Comparison of ENCODE assay signal across 1 cellular context in the genomic region with DNA sequence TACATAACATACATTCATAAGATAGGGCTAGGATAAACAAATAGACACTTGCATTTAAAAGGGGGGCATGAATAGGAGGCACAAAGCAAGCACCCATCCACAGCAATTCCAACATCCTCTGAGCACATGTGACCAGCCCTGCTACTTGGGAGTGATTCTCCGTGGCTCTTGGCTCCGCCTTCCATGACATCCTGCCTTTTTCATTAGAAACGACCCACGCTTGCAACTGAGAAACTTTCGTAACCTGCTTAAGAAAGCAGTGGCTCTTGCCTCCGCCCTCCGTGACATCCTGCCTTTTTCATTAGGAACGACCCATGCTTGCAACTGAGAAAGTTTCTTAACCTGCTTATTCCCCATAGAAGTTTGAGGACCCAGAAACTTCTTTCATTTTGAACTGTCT.
TF ChIP-seq lines count a peak whose summit lies in the region.

No MANE protein-coding gene starts in this region.

TF ChIP-seq in WTC11, 78 proteins besides CTCF, POLR2A, EP300 and RAD21 (continued from another document):
- TF ChIP-seq, protein P1, sequence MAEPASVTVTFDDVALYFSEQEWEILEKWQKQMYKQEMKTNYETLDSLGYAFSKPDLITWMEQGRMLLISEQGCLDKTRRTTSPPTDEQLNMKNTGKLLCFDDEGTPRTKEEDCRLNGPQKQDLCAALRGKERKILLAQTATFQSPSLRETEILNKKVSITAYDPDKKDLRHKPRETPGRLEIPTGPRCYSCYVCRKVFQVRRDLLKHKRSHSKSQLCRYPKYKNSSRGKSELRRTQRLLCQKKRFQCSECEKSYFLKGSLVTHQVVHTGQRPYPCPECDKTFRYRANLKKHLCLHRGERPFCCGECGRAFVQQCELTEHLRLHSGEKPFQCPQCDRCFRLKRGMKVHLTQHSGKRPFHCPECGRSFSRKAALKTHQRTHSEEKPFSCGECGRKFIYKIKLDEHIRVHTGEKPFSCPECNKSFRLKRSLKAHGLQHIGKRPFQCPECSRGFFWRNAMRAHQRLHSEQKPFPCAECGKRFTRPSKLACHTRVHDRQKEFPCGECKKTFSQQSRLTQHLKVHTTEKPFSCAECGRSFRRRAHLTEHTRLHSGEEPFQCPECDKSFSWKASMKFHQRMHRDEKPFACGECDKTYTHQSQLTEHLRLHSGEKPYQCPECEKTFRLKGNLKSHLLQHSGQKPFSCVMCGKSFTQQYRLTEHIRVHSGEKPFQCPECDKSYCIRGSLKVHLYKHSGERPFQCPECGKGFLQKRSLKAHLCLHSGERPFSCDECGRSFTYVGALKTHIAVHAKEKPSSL (CRISPR knock-in tag; conservative IDR thresholded peaks at IDR 0.05) = no peak
- no peak for TF ChIP-seq ZNF396 (CRISPR knock-in tag; IDR thresholded peaks at IDR 0.05; ENCODE audit: borderline replicate concordance)
- TF ChIP-seq ZNF317 (CRISPR knock-in tag; IDR thresholded peaks at IDR 0.05; ENCODE audit: borderline replicate concordance, low read depth) = no peak
- TF ChIP-seq, protein P2, sequence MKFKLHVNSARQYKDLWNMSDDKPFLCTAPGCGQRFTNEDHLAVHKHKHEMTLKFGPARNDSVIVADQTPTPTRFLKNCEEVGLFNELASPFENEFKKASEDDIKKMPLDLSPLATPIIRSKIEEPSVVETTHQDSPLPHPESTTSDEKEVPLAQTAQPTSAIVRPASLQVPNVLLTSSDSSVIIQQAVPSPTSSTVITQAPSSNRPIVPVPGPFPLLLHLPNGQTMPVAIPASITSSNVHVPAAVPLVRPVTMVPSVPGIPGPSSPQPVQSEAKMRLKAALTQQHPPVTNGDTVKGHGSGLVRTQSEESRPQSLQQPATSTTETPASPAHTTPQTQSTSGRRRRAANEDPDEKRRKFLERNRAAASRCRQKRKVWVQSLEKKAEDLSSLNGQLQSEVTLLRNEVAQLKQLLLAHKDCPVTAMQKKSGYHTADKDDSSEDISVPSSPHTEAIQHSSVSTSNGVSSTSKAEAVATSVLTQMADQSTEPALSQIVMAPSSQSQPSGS (CRISPR knock-in tag; IDR thresholded peaks at IDR 0.05; ENCODE audit: borderline replicate concordance, low read depth) = no peak
- TF ChIP-seq, protein P3, sequence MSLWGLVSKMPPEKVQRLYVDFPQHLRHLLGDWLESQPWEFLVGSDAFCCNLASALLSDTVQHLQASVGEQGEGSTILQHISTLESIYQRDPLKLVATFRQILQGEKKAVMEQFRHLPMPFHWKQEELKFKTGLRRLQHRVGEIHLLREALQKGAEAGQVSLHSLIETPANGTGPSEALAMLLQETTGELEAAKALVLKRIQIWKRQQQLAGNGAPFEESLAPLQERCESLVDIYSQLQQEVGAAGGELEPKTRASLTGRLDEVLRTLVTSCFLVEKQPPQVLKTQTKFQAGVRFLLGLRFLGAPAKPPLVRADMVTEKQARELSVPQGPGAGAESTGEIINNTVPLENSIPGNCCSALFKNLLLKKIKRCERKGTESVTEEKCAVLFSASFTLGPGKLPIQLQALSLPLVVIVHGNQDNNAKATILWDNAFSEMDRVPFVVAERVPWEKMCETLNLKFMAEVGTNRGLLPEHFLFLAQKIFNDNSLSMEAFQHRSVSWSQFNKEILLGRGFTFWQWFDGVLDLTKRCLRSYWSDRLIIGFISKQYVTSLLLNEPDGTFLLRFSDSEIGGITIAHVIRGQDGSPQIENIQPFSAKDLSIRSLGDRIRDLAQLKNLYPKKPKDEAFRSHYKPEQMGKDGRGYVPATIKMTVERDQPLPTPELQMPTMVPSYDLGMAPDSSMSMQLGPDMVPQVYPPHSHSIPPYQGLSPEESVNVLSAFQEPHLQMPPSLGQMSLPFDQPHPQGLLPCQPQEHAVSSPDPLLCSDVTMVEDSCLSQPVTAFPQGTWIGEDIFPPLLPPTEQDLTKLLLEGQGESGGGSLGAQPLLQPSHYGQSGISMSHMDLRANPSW (CRISPR knock-in tag; conservative IDR thresholded peaks at IDR 0.05; ENCODE audit: low read depth) = no peak
- TF ChIP-seq, protein P4, sequence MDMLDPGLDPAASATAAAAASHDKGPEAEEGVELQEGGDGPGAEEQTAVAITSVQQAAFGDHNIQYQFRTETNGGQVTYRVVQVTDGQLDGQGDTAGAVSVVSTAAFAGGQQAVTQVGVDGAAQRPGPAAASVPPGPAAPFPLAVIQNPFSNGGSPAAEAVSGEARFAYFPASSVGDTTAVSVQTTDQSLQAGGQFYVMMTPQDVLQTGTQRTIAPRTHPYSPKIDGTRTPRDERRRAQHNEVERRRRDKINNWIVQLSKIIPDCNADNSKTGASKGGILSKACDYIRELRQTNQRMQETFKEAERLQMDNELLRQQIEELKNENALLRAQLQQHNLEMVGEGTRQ (CRISPR knock-in tag; IDR thresholded peaks at IDR 0.05) = 0 out of 2 replicates have a peak, but pooled peaks have one; percentile 20
- no peak for TF ChIP-seq CREB1 (CRISPR knock-in tag; IDR thresholded peaks at IDR 0.05)
- no peak for TF ChIP-seq EMX1 (CRISPR knock-in tag; IDR thresholded peaks at IDR 0.05)
TF ChIP-seq in WTC11: peak in this region for 2.
